ENCODE assay signal across 11 cellular contexts in genomic region chr1:1017400-1018320, GRCh38. TPM values are rescaled to one million over a fixed set of nuclear protein-coding genes. Genes with fewer than 3 reads are reported as not detected.
DNase-seq lines count a peak whose midpoint lies in the region; ATAC-seq and TF ChIP-seq lines count a peak whose summit lies in the region.
"Not testable (repeated sequence)": the region's sequence is repeated elsewhere in the genome, so short reads cannot be mapped to it uniquely, and the experiment has no call there.
"Had no signal": no experiment of that assay in that cellular context is flagged by ENCODE, and none has a peak within 500 bp of the region (broad histone marks: within the 10 kb centered on the region; RNA-seq: fewer than 3 reads in every experiment).

No MANE protein-coding gene starts in this region.

- ATAC-seq in activated CD8-positive, alpha-beta T cell treated with anti-CD3 and anti-CD28 coated beads, Interleukin-2, amount 10 ng/mL, durations not matched to agents 7 days and 5 days; natural killer cell: not testable (repeated sequence)

- H3K27me3 Mint-ChIP-seq in activated CD8-positive, alpha-beta T cell treated with anti-CD3 and anti-CD28 coated beads, Interleukin-2, amount 10 ng/mL, durations not matched to agents 7 days and 5 days (ENCODE audit: low read depth); brain; natural killer cell (ENCODE audit: low read depth in 2 of 2); type B pancreatic cell: not testable (repeated sequence)

- not testable (repeated sequence) for H3K9me3 Mint-ChIP-seq in activated CD8-positive, alpha-beta T cell treated with anti-CD3 and anti-CD28 coated beads, Interleukin-2, amount 10 ng/mL, durations not matched to agents 7 days and 5 days (ENCODE audit: insufficient read depth); brain; natural killer cell; type B pancreatic cell

- peaks cover 50% of the 10 kb centered on the region for H3K4me1 Mint-ChIP-seq in activated CD8-positive, alpha-beta T cell treated with anti-CD3 and anti-CD28 coated beads, Interleukin-2, amount 10 ng/mL, durations not matched to agents 7 days and 5 days (ENCODE audit: low read depth)
- H3K4me1 Mint-ChIP-seq in brain (peaks cover 48% of the 10 kb centered on the region), natural killer cell (peaks cover 18 to 25% of the 10 kb centered on the region in 2 donors), type B pancreatic cell (ENCODE audit: unreplicated experiment) (peaks cover 22% of the 10 kb centered on the region)

- peak; percentile 62 for DNase-seq in DMS53 (lab: John Stamatoyannopoulos, UW)
- DNase-seq in NCI-H748 (lab: John Stamatoyannopoulos, UW; ENCODE audit: unreplicated experiment), result peak; percentile 11
- peak; percentile 55 for DNase-seq in activated CD8-positive, alpha-beta T cell treated with anti-CD3 and anti-CD28 coated beads, Interleukin-2, amount 10 ng/mL, durations not matched to agents 7 days and 5 days
- DNase-seq in natural killer cell; type B pancreatic cell (ENCODE audit: extremely low spot score, unreplicated experiment): not testable (repeated sequence)

- intact Hi-C loops in natural killer cell (cut with micrococcal nuclease), result not testable (repeated sequence)

- not testable (repeated sequence) for TF ChIP-seq CTCF in brain (conservative IDR thresholded peaks at IDR 0.05); natural killer cell (IDR thresholded peaks at IDR 0.05); type B pancreatic cell (conservative IDR thresholded peaks at IDR 0.05)

- peak overlapping the region; percentile 13 for H3K4me3 Mint-ChIP-seq in activated CD8-positive, alpha-beta T cell treated with anti-CD3 and anti-CD28 coated beads, Interleukin-2, amount 10 ng/mL, durations not matched to agents 7 days and 5 days
- peak overlapping the region in 3 of 5 experiments; percentile 45 to 75 (median 60) for H3K4me3 Mint-ChIP-seq in brain
- peak overlapping the region; percentile 43 for H3K4me3 Mint-ChIP-seq in natural killer cell
- H3K4me3 Mint-ChIP-seq in type B pancreatic cell, result peak overlapping the region; percentile 19

- peak overlapping the region; percentile 62 for H3K27ac Mint-ChIP-seq in activated CD8-positive, alpha-beta T cell treated with anti-CD3 and anti-CD28 coated beads, Interleukin-2, amount 10 ng/mL, durations not matched to agents 7 days and 5 days
- H3K27ac Mint-ChIP-seq in brain (peak overlapping the region; percentile 38 to 91 (median 50)), natural killer cell (peak overlapping the region in 1 of 2 donors; percentile 68), type B pancreatic cell (peak overlapping the region; percentile 15)

- peaks cover 42% of the 10 kb centered on the region for H3K36me3 Mint-ChIP-seq in activated CD8-positive, alpha-beta T cell treated with anti-CD3 and anti-CD28 coated beads, Interleukin-2, amount 10 ng/mL, durations not matched to agents 7 days and 5 days (ENCODE audit: low read depth)
- not testable (repeated sequence) for H3K36me3 Mint-ChIP-seq in brain, natural killer cell, type B pancreatic cell

- POLR2A ChIA-PET in activated CD8-positive, alpha-beta T cell treated with anti-CD3 and anti-CD28 coated beads, Interleukin-2, amount 10 ng/mL, durations not matched to agents 7 days and 5 days (lab: Charles Lee), result interaction anchor here (0.6 kb wide), 1 partner anchor 22 kb away, joined by 3 read pairs; no protein-coding TSS in a partner anchor

- CTCF ChIA-PET in activated CD8-positive, alpha-beta T cell treated with anti-CD3 and anti-CD28 coated beads, Interleukin-2, amount 10 ng/mL, durations not matched to agents 7 days and 5 days (lab: Charles Lee), result interaction anchor here (0.6 to 2.7 kb wide), 9 partner anchors 14 to 113 kb away, joined by 3 to 18 read pairs (median 4); no protein-coding TSS in a partner anchor

RNA-seq across cellular contexts. Expression of gene AGRN, which starts 2.3 kb away (rescaled TPM):
- 10 to 100 TPM; 12.4 to 14.6 TPM for total RNA-seq in activated CD8-positive, alpha-beta T cell treated with anti-CD3 and anti-CD28 coated beads, Interleukin-2, amount 10 ng/mL, durations not matched to agents 7 days and 5 days
- 37.8 TPM for polyA plus RNA-seq in brain (ENCODE audit: insufficient read depth, low read depth, low replicate concordance)
- total RNA-seq in natural killer cell, result 1 to 10 TPM; 4.1 to 5.0 (median 4.6) TPM
- total RNA-seq in type B pancreatic cell (ENCODE audit: low replicate concordance), result 166 and 285 TPM in 2 replicates

RNA-seq across cellular contexts. Expression of gene ISG15, which starts 4.4 kb away (rescaled TPM):
- total RNA-seq in activated CD8-positive, alpha-beta T cell treated with anti-CD3 and anti-CD28 coated beads, Interleukin-2, amount 10 ng/mL, durations not matched to agents 7 days and 5 days, result 100 to 1,000 TPM; 385 to 413 TPM
- polyA plus RNA-seq in brain (ENCODE audit: insufficient read depth, low read depth, low replicate concordance), result 75.9 TPM
- total RNA-seq in natural killer cell (10 to 100 TPM; 17.0 to 56.9 (median 50.2) TPM), type B pancreatic cell (ENCODE audit: low replicate concordance) (20.8 and 34.6 TPM in 2 replicates)

RNA-seq across cellular contexts. Expression of gene HES4, which starts 17.8 kb away (rescaled TPM):
- under 1 TPM; 0.45 to 0.50 TPM for total RNA-seq in activated CD8-positive, alpha-beta T cell treated with anti-CD3 and anti-CD28 coated beads, Interleukin-2, amount 10 ng/mL, durations not matched to agents 7 days and 5 days
- polyA plus RNA-seq in brain (ENCODE audit: insufficient read depth, low read depth, low replicate concordance), result 4.9 TPM
- total RNA-seq in natural killer cell (10 to 100 TPM; 15.4 to 35.5 (median 28.9) TPM), type B pancreatic cell (ENCODE audit: low replicate concordance) (37.6 and 54.1 TPM in 2 replicates)

RNA-seq across cellular contexts. Expression of gene PERM1, which starts 35.8 kb away (rescaled TPM):
- total RNA-seq in activated CD8-positive, alpha-beta T cell treated with anti-CD3 and anti-CD28 coated beads, Interleukin-2, amount 10 ng/mL, durations not matched to agents 7 days and 5 days, result not detected
- not detected for polyA plus RNA-seq in brain (ENCODE audit: insufficient read depth, low read depth, low replicate concordance)
- total RNA-seq in natural killer cell, result not detected
- total RNA-seq in type B pancreatic cell (ENCODE audit: low replicate concordance), result 0.34 and 0.62 TPM in 2 replicates
- total RNA-seq: activated naive CD4-positive, alpha-beta T cell treated with anti-CD3 and anti-CD28 coated beads, Interleukin-2, amount 50 U/mL, for 72 hours; activated T-helper 17 cell treated with anti-CD3 and anti-CD28 coated beads, Interleukin-2, amount 50 U/mL, for 72 hours; Daoy had no signal
- polyA plus RNA-seq: neural cell had no signal

RNA-seq across cellular contexts. Expression of gene PLEKHN1, which starts 51.4 kb away (rescaled TPM):
- total RNA-seq in activated CD8-positive, alpha-beta T cell treated with anti-CD3 and anti-CD28 coated beads, Interleukin-2, amount 10 ng/mL, durations not matched to agents 7 days and 5 days, result 1 to 10 TPM; 1.7 to 2.2 TPM
- not detected for polyA plus RNA-seq in brain (ENCODE audit: insufficient read depth, low read depth, low replicate concordance)
- 1 to 10 TPM; 1.3 to 1.9 (median 1.3) TPM for total RNA-seq in natural killer cell
- total RNA-seq in type B pancreatic cell (ENCODE audit: low replicate concordance), result 6.4 and 16.7 TPM in 2 replicates
- total RNA-seq: skeletal muscle tissue had no signal

Comparison
In these comparisons a context has a peak if more than half of its experiments do, and no peak if none do; other contexts are left out.
1. RNA of gene AGRN, which starts 2.3 kb away (total RNA-seq): 166 to 285 TPM in type B pancreatic cell; 12.4 to 14.6 TPM in activated CD8-positive, alpha-beta T cell treated with anti-CD3 and anti-CD28 coated beads, Interleukin-2, amount 10 ng/mL, durations not matched to agents 7 days and 5 days and 4.1 to 5.0 TPM in natural killer cell; every median in the first group is over 10 times any median in the second.
2. RNA of gene ISG15, which starts 4.4 kb away (total RNA-seq): 385 to 413 TPM in activated CD8-positive, alpha-beta T cell treated with anti-CD3 and anti-CD28 coated beads, Interleukin-2, amount 10 ng/mL, durations not matched to agents 7 days and 5 days; 17.0 to 56.9 TPM in natural killer cell and 20.8 to 34.6 TPM in type B pancreatic cell; every median in the first group is over 4 times any median in the second.
3. RNA of gene HES4, which starts 17.8 kb away (total RNA-seq): 37.6 to 54.1 TPM in type B pancreatic cell and 15.4 to 35.5 TPM in natural killer cell; 0.45 to 0.50 TPM in activated CD8-positive, alpha-beta T cell treated with anti-CD3 and anti-CD28 coated beads, Interleukin-2, amount 10 ng/mL, durations not matched to agents 7 days and 5 days; every median in the first group is over 10 times any median in the second.
4. Peak in every context shown above with its lines, with median percentiles within 50 percentile points of each other: H3K4me3 Mint-ChIP-seq.